Comparison of ENCODE assay signal across 21 cellular contexts in the genomic region with DNA sequence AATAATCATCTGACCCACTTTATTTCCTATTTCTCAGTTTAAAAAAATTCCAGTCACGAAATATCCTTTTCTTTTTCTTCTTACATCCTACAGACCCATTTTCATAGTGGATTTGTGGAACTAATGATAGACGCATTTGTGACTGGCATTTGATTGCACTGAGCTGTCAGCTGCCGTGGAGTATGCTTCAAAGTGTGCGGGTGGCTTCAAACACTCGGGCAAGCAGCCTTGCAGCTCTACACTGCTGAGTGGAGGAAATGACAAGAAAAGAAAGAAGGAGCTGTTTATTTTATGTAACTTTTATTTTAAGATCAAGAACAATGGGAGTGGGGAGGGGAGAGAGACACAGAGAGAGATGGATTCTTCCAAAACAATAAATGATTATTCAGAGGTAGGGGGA.
DNase-seq lines count a peak whose midpoint lies in the region; FAIRE-seq and TF ChIP-seq lines count a peak whose summit lies in the region.
"Had no signal": no experiment of that assay in that cellular context is flagged by ENCODE, and none has a peak within 500 bp of the region (broad histone marks: within the 10 kb centered on the region; RNA-seq: fewer than 3 reads in every experiment).

No MANE protein-coding gene starts in this region.

- H3K23ac ChIP-seq in mesenchymal stem cell (ENCODE audit: low read length in 2 of 2): no peak overlapping the region

- H3K27me3 ChIP-seq in PC-9 (ENCODE audit: insufficient read depth, low read depth): no peaks in the 10 kb centered on the region
- H3K27me3 ChIP-seq in mesenchymal stem cell (ENCODE audit: control insufficient read depth in 1 of 2, insufficient read depth in 1 of 2, low read length in 2 of 2): no peaks in the 10 kb centered on the region
- H3K27me3 ChIP-seq: BLaER1 had no signal

- H3F3A ChIP-seq in PC-9 (ENCODE audit: insufficient read depth, low read depth): no peaks in the 10 kb centered on the region

- 0 out of 2 replicates have a peak overlapping the region, but pooled peaks have one; percentile 10 for H2AFZ ChIP-seq in PC-9
- no peak overlapping the region for H2AFZ ChIP-seq in mesenchymal stem cell (ENCODE audit: low read depth, low read length)
- H2AFZ ChIP-seq: GM23338 had no signal

- no peak overlapping the region for H2AK5ac ChIP-seq in mesenchymal stem cell (ENCODE audit: low read length, severe bottlenecking)

- no peaks in the 10 kb centered on the region for H3K36me3 ChIP-seq in PC-9 (ENCODE audit: low read depth)
- H3K36me3 ChIP-seq in mesenchymal stem cell (ENCODE audit: control insufficient read depth in 1 of 2, insufficient read depth in 2 of 2, low read depth in 1 of 2, low read length in 2 of 2): no peaks in the 10 kb centered on the region
- H3K36me3 ChIP-seq: BLaER1 had no signal

- no peak overlapping the region for H3K14ac ChIP-seq in mesenchymal stem cell (ENCODE audit: low read length in 2 of 2)

- H3K9me3 ChIP-seq in PC-9 (ENCODE audit: insufficient read depth, low read depth) (peaks cover 12% of the 10 kb centered on the region), mesenchymal stem cell (ENCODE audit: control insufficient read depth, low read length) (peaks cover 44% of the 10 kb centered on the region)

- H3K4me2 ChIP-seq in PC-9: no peak overlapping the region
- no peak overlapping the region for H3K4me2 ChIP-seq in mesenchymal stem cell (ENCODE audit: low read length, poor library complexity, severe bottlenecking)
- H3K4me2 ChIP-seq: BLaER1, GM23338 had no signal

- H4K8ac ChIP-seq in mesenchymal stem cell (ENCODE audit: low read length): no peak overlapping the region

- CTCF ChIA-PET in PC-9 (lab: Charles Lee) (no interaction called here), HEK293T (lab: Yijun Ruan, JAX) (no interaction called here)

- H3K79me1 ChIP-seq in mesenchymal stem cell (replicated peaks; ENCODE audit: low read length, poor library complexity, severe bottlenecking): no peaks in the 10 kb centered on the region

- H3K9me2 ChIP-seq in PC-9 (ENCODE audit: insufficient read depth): no peaks in the 10 kb centered on the region

- H3K27ac ChIP-seq in PC-9 (no peak overlapping the region), mesenchymal stem cell (ENCODE audit: low read length, poor library complexity, severe bottlenecking) (no peak overlapping the region)
- H3K27ac ChIP-seq: 22Rv1, BLaER1, C4-2B had no signal

- no peak overlapping the region for H3K18ac ChIP-seq in mesenchymal stem cell (ENCODE audit: low read depth in 1 of 2, low read length in 2 of 2)

- intact Hi-C loops in PC-9 (cut with micrococcal nuclease; ENCODE audit: unreplicated experiment): no loop called here

- no peak overlapping the region for H2BK120ac ChIP-seq in mesenchymal stem cell (ENCODE audit: low read depth, low read length)

- H3K4me1 ChIP-seq in PC-9 (replicated peaks; ENCODE audit: insufficient read depth) (peaks cover 10% of the 10 kb centered on the region), mesenchymal stem cell (ENCODE audit: control insufficient read depth, insufficient read depth, low read depth, low read length) (no peaks in the 10 kb centered on the region)

- TF ChIP-seq CTCF in PC-9 (conservative IDR thresholded peaks at IDR 0.05): no peak
- no peak for TF ChIP-seq CTCF in D721Med (IDR thresholded peaks at IDR 0.05; ENCODE audit: insufficient read depth, missing control alignments)

- BruUV-seq in PC-9 (replicated peaks; lab: Mats Ljungman, UMichigan): no TSS peak

- 91% methylated on average over 5 of the region's 5 CpGs for WGBS in mesenchymal stem cell

- no peak overlapping the region for H2BK15ac ChIP-seq in mesenchymal stem cell (ENCODE audit: low read depth, poor library complexity, severe bottlenecking)

- DNase-seq in PC-9 (no peak), dermis blood vessel endothelial cell (peak; percentile 8), mesenchymal stem cell (no peak), putamen (ENCODE audit: low spot score) (peak; percentile 76), NCI-H2196 (lab: John Stamatoyannopoulos, UW; ENCODE audit: unreplicated experiment) (no peak), HEK293T (ENCODE audit: extremely low spot score) (no peak), D721Med (ENCODE audit: insufficient read length, low spot score) (no peak)
- DNase-seq: CD4-positive, alpha-beta T cell; CD8-positive, alpha-beta memory T cell; DMS53; DMS79 treated with DMSO at 0.1 percent for 48 hours; GF-D8; H9; HFFc6 had no signal

- H3K4ac ChIP-seq in mesenchymal stem cell (ENCODE audit: low read depth in 1 of 2, low read length in 2 of 2): no peak overlapping the region

- no peak overlapping the region for H3K9ac ChIP-seq in mesenchymal stem cell (ENCODE audit: low read length)
- H3K9ac ChIP-seq: BLaER1 had no signal

- H4K91ac ChIP-seq in mesenchymal stem cell (ENCODE audit: low read length): peak overlapping the region; percentile 87

- no peak overlapping the region for H2BK5ac ChIP-seq in mesenchymal stem cell (ENCODE audit: low read depth, low read length, poor library complexity, severe bottlenecking)

- no peaks in the 10 kb centered on the region for H4K20me1 ChIP-seq in PC-9 (ENCODE audit: insufficient read depth)
- H4K20me1 ChIP-seq: BLaER1 had no signal

- H3K79me2 ChIP-seq in PC-9 (ENCODE audit: low read depth): no peaks in the 10 kb centered on the region

- no peak overlapping the region for H3K4me3 ChIP-seq in PC-9
- H3K4me3 ChIP-seq in mesenchymal stem cell (ENCODE audit: insufficient read depth in 1 of 2, low read depth in 1 of 2, low read length in 2 of 2): no peak overlapping the region
- H3K4me3 ChIP-seq: BLaER1, GM23338 had no signal

- peak overlapping the region in 1 of 2 experiments; percentile 81 for H2BK12ac ChIP-seq in mesenchymal stem cell (ENCODE audit: low read length in 2 of 2)

- POLR2A ChIA-PET in PC-9 (lab: Charles Lee; ENCODE audit: unreplicated experiment): no interaction called here
- POLR2A ChIA-PET in HEK293T (lab: Yijun Ruan, JAX): no interaction called here

- FAIRE-seq in D721Med (lab: Jason Lieb, UNC): no peak
- FAIRE-seq: A204.1, GM12891, GM18507 had no signal

TF ChIP-seq in HEK293T, 16 proteins besides CTCF, POLR2A, EP300 and RAD21:
- no peak for TF ChIP-seq SUZ12 (IDR thresholded peaks at IDR 0.05)
- no peak for TF ChIP-seq NFRKB (IDR thresholded peaks at IDR 0.05)
- no peak for TF ChIP-seq FOXM1 (IDR thresholded peaks at IDR 0.05; ENCODE audit: borderline replicate concordance)
- no peak for TF ChIP-seq FOXK2 (IDR thresholded peaks at IDR 0.05)
- no peak for TF ChIP-seq TARDBP (IDR thresholded peaks at IDR 0.05)
- TF ChIP-seq PKNOX1 (IDR thresholded peaks at IDR 0.05): no peak
- no peak for TF ChIP-seq ELF4 (IDR thresholded peaks at IDR 0.05)
- TF ChIP-seq SP1 (IDR thresholded peaks at IDR 0.05): no peak
- no peak for TF ChIP-seq LEF1 (IDR thresholded peaks at IDR 0.05; ENCODE audit: borderline replicate concordance)
- TF ChIP-seq L3MBTL2 (conservative IDR thresholded peaks at IDR 0.05): no peak
- TF ChIP-seq FOXA1 (IDR thresholded peaks at IDR 0.05): no peak
- TF ChIP-seq BHLHE40 (IDR thresholded peaks at IDR 0.05; ENCODE audit: borderline replicate concordance): no peak
- no peak for TF ChIP-seq ZNF384 (IDR thresholded peaks at IDR 0.05)
TF ChIP-seq in HEK293T: peak in this region for 0.

Comparison
In these comparisons a context has a peak if more than half of its experiments do, and no peak if none do; other contexts are left out.
1. DNase-seq: peak in dermis blood vessel endothelial cell (single experiment) and putamen (single experiment); none in PC-9 (0 of 2), mesenchymal stem cell (single experiment), NCI-H2196 (single experiment), HEK293T (single experiment) and D721Med (single experiment).